In the genomic region with DNA sequence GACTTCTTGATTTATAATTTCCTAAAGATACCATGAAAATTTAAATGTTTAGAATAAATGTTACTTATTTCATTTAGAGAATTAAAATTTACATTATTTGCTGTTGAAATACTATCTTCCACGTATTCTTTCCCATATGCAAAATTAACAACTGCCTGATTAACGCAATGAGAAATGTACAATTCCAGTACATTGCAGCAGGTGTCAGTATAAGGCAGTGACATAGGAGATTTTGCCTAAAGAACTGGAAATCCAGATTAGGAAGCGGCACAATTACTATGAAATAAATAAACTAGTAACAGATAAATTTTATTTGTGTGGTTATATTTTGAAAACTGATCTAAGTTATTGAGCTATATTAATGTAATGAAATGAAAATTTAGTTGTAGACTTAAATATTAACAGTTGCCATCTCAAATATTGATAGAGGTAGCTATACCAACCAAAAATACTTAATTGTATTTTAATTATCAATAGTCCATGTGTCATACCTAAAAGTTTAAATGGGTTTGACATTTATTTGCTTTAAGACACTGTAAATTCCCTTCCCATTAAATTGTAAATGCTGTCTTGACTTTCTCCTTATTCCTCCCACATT, we compare ENCODE assay signal across 8 cellular contexts.
DNase-seq lines count a peak whose midpoint lies in the region; ATAC-seq and TF ChIP-seq lines count a peak whose summit lies in the region.

No MANE protein-coding gene starts in this region.

- no peak overlapping the region for H3K4me3 ChIP-seq in ascending aorta
- H3K4me3 ChIP-seq in kidney epithelial cell (ENCODE audit: low read depth, low read length), result no peak overlapping the region

- DNase-seq in A172 (ENCODE audit: low spot score) (peak; percentile 31), NCI-H2196 treated with DMSO at 0.1 percent for 48 hours (lab: John Stamatoyannopoulos, UW; ENCODE audit: unreplicated experiment) (peak; percentile 63), ascending aorta (ENCODE audit: low spot score in 2 of 2) (no peak), kidney epithelial cell (ENCODE audit: low read depth) (no peak), activated gamma-delta T cell (lab: John Stamatoyannopoulos, UW) (no peak)
- DNase-seq in stimulated activated CD4-positive, alpha-beta T cell treated with anti-CD3 and anti-CD28 coated beads, Interleukin-2, amount 100 ng/mL, for 48 hours, result no peak

- TF ChIP-seq CTCF in GM12873 (IDR thresholded peaks at IDR 0.05; ENCODE audit: insufficient read depth, low read depth, low read length, missing control alignments) (peak; percentile 54), ascending aorta (IDR thresholded peaks at IDR 0.05) (peak; percentile 54 to 66 (median 57)), kidney epithelial cell (IDR thresholded peaks at IDR 0.05; ENCODE audit: insufficient read depth, low read length, poor library complexity, severe bottlenecking) (peak; percentile 61)

- H3K4me1 ChIP-seq in ascending aorta, result peaks cover 0 to 3% of the 10 kb centered on the region in 2 donors

- H3K36me3 ChIP-seq in ascending aorta (peaks cover 0 to 3% of the 10 kb centered on the region in 2 donors), kidney epithelial cell (ENCODE audit: control insufficient read depth, insufficient read depth, low read length) (peaks cover 2% of the 10 kb centered on the region)

- H3K27ac ChIP-seq in ascending aorta, result no peak overlapping the region

- ATAC-seq in GM19324 (IDR thresholded peaks at IDR 0.05; ENCODE audit: low FRiP score, unreplicated experiment), result no peak

- intact Hi-C loops in ascending aorta (cut with DNase I), result loop anchor here (10.0 kb wide), 1 partner anchor 629 kb away; no protein-coding TSS in a partner anchor

- H3K27me3 ChIP-seq in ascending aorta (no peaks in the 10 kb centered on the region), kidney epithelial cell (ENCODE audit: control insufficient read depth, insufficient read depth, low read length) (no peaks in the 10 kb centered on the region)

- no peaks in the 10 kb centered on the region for H3K9me3 ChIP-seq in ascending aorta

Comparison
In these comparisons a context has a peak if more than half of its experiments do, and no peak if none do; other contexts are left out.
1. DNase-seq: peak in A172 (single experiment) and NCI-H2196 treated with DMSO at 0.1 percent for 48 hours (single experiment); none in ascending aorta (0 of 2), kidney epithelial cell (single experiment), stimulated activated CD4-positive, alpha-beta T cell treated with anti-CD3 and anti-CD28 coated beads, Interleukin-2, amount 100 ng/mL, for 48 hours (0 of 2) and activated gamma-delta T cell (single experiment).
2. Peak in every context shown above with its lines, with median percentiles within 50 percentile points of each other: CTCF ChIP-seq.